In genomic region chr9:36328798-36329411, GRCh38 we compare ENCODE assay signal across 8 cellular contexts.
DNase-seq lines count a peak whose midpoint lies in the region; ATAC-seq and TF ChIP-seq lines count a peak whose summit lies in the region.

No MANE protein-coding gene starts in this region.

- WGBS in mammary epithelial cell (ENCODE audit: low coverage, missing lambda C conversion rate), result 22% methylated on average over 8 of the region's 9 CpGs

- H3K9me3 ChIP-seq in mammary epithelial cell (replicated peaks; ENCODE audit: insufficient read depth, low read length), result no peaks in the 10 kb centered on the region

- peak; percentile 27 for DNase-seq in activated gamma-delta T cell treated with Interleukin-2 at 50 U/mL for 16 hours
- no peak for DNase-seq in activated gamma-delta T cell (lab: John Stamatoyannopoulos, UW)
- peak; percentile 70 for DNase-seq in LNCaP clone FGC (ENCODE audit: low read depth)
- peak; percentile 1 for DNase-seq in SIG-M5 (lab: John Stamatoyannopoulos, UW)
- DNase-seq in mammary epithelial cell, result peak; percentile 58
- peak; percentile 59 for DNase-seq in kidney glomerular epithelial cell (lab: John Stamatoyannopoulos, UW)
- DNase-seq in stimulated activated CD8-positive, alpha-beta memory T cell treated with anti-CD3 and anti-CD28 coated beads, Interleukin-4, amount 100 ng/mL, for 48 hours, result peak; percentile 35

- no peak for ATAC-seq in GM21515 (IDR thresholded peaks at IDR 0.05; ENCODE audit: unreplicated experiment)

- no peaks in the 10 kb centered on the region for H3K36me3 ChIP-seq in mammary epithelial cell (ENCODE audit: insufficient read depth, low read length)

- no peaks in the 10 kb centered on the region for H3K79me2 ChIP-seq in mammary epithelial cell (ENCODE audit: insufficient read depth, low read length)

- no peaks in the 10 kb centered on the region for H4K20me1 ChIP-seq in mammary epithelial cell (ENCODE audit: insufficient read depth, low read length)

- intact Hi-C loops in mammary epithelial cell (cut with micrococcal nuclease), result loop anchor here (1.0 to 5.0 kb wide), 3 partner anchors 81 to 372 kb away; partner anchors contain the start of genes CLTA and OR2S2

- H3K27ac ChIP-seq in mammary epithelial cell (ENCODE audit: insufficient read depth, low read depth, low read length), result no peak overlapping the region

- CTCF ChIA-PET in mammary epithelial cell (lab: Charles Lee; ENCODE audit: low non-redundant PET), result interaction anchor here (0.5 to 0.7 kb wide), 6 partner anchors 8 to 138 kb away, joined by 3 to 12 read pairs (median 4); partner anchors contain the start of gene CLTA

- no peaks in the 10 kb centered on the region for H3K27me3 ChIP-seq in mammary epithelial cell (ENCODE audit: insufficient read depth, low read length)

- TF ChIP-seq CTCF in LNCaP clone FGC (IDR thresholded peaks at IDR 0.05; ENCODE audit: control insufficient read depth, extremely low read depth, insufficient read depth), result peak; percentile 59
- TF ChIP-seq CTCF in mammary epithelial cell (conservative IDR thresholded peaks at IDR 0.05 in 1 of 2, IDR thresholded peaks at IDR 0.05 in 1 of 2; ENCODE audit: extremely low read depth in 1 of 2, insufficient read depth in 1 of 2, low read depth in 1 of 2, low read length in 2 of 2), result peak; percentile 78 to 83

- no peak overlapping the region for H3K4me3 ChIP-seq in LNCaP clone FGC (ENCODE audit: low read depth, low read length)
- H3K4me3 ChIP-seq in mammary epithelial cell (replicated peaks in 1 of 3; ENCODE audit: insufficient read depth in 1 of 3, low read depth in 2 of 3, low read length in 3 of 3), result no peak overlapping the region

- no peak overlapping the region for H3K9ac ChIP-seq in mammary epithelial cell (ENCODE audit: insufficient read depth, low read length)

- BruUV-seq in mammary epithelial cell (replicated peaks; lab: Mats Ljungman, UMichigan), result no TSS peak

- dilution Hi-C loops in mammary epithelial cell (cut with HindIII; ENCODE audit: low sequenced_read_pairs), result loop anchor here (5.0 kb wide), 1 partner anchor 62 kb away; no protein-coding TSS in a partner anchor

- peaks cover 13% of the 10 kb centered on the region for H3K4me1 ChIP-seq in mammary epithelial cell (ENCODE audit: insufficient read depth, low read length)

- H3K4me2 ChIP-seq in mammary epithelial cell (ENCODE audit: insufficient read depth, low read depth, low read length), result peak overlapping the region; percentile 55

- in situ Hi-C loops in mammary epithelial cell (cut with MboI; ENCODE audit: low sequenced_read_pairs in 2 of 2), result no loop called here

- H2AFZ ChIP-seq in mammary epithelial cell (ENCODE audit: low read depth, low read length), result no peak overlapping the region
